In genomic region chr15:57391537-57391936, GRCh38 we compare ENCODE assay signal across 28 cellular contexts. TPM values are rescaled to one million over a fixed set of nuclear protein-coding genes. Genes with fewer than 3 reads are reported as not detected.
"Had no signal": no experiment of that assay in that cellular context is flagged by ENCODE, and none has a peak within 500 bp of the region (broad histone marks: within the 10 kb centered on the region; RNA-seq: fewer than 3 reads in every experiment).

No MANE protein-coding gene starts in this region.

- H3K36me3 ChIP-seq: brain microvascular endothelial cell, WERI-Rb-1 had no signal

- H3K27ac ChIP-seq: brain microvascular endothelial cell, cardiac muscle cell, KMS-11, SK-N-MC, WERI-Rb-1 had no signal

- H3K9ac ChIP-seq: KMS-11 had no signal

- H3K4me3 ChIP-seq: cardiac muscle cell, SK-N-MC had no signal

- ATAC-seq: activated CD4-positive, CD25-positive, alpha-beta regulatory T cell treated with anti-CD3 and anti-CD28 coated beads, Interleukin-2, amount 50 U/mL, for 24 hours; activated CD8-positive, alpha-beta T cell treated with anti-CD3 and anti-CD28 coated beads for 36 hours; activated T-cell treated with anti-CD3 and anti-CD28 coated beads, Interleukin-2, amount 50 U/mL, for 72 hours; Panc1; Right ventricle myocardium inferior had no signal

- H3K27me3 ChIP-seq: brain microvascular endothelial cell, cardiac muscle cell had no signal

- DNase-seq: activated CD4-positive, alpha-beta T cell treated with anti-CD3 and anti-CD28 coated beads for 4 hours; activated CD8-positive, alpha-beta memory T cell treated with anti-CD3 and anti-CD28 coated beads, Interleukin-2, amount 50 U/mL, for 4 hours; activated CD8-positive, alpha-beta T cell treated with anti-CD3 and anti-CD28 coated beads for 36 hours; activated gamma-delta T cell treated with Interleukin-2 at 50 U/mL for 16 hours; activated naive CD4-positive, alpha-beta T cell treated with anti-CD3 and anti-CD28 coated beads, Interleukin-2, amount 10 ng/mL, durations not matched to agents 7 days and 5 days; activated naive CD8-positive, alpha-beta T cell treated with anti-CD3 and anti-CD28 coated beads for 36 hours; activated T-cell treated with anti-CD3 and anti-CD28 coated beads, Interleukin-2, amount 50 U/mL, for 72 hours; brain microvascular endothelial cell; NCI-H1105; NCI-H1436; NCI-H1694 treated with DMSO at 0.1 percent for 48 hours; NCI-H2029 treated with DMSO at 0.1 percent for 48 hours; NCI-H345; NCI-H510A treated with DMSO at 0.1 percent for 48 hours; NCI-H69; NK-92 treated with Interleukin-12 subunit alpha and Interleukin-12 subunit beta, amount 100 ng/mL, for 24 hours; OCI-M1; RPMI8226; T-helper 1 cell; WERI-Rb-1 had no signal

RNA-seq across cellular contexts. Expression of gene CGNL1, which starts 15.2 kb away (rescaled TPM):
- total RNA-seq: activated CD8-positive, alpha-beta T cell treated with anti-CD3 and anti-CD28 coated beads for 36 hours; activated naive CD8-positive, alpha-beta T cell treated with anti-CD3 and anti-CD28 coated beads for 36 hours; activated T-cell treated with anti-CD3 and anti-CD28 coated beads, Interleukin-2, amount 50 U/mL, for 72 hours; activated T-helper 2 cell treated with anti-CD3 and anti-CD28 coated beads, Interferon-gamma antibody, Interleukin-2, Interleukin-4, amounts not matched to agents 10 μg/mL and 5 μg/mL and 100 μg/mL, durations not matched to agents 14 hours and 24 hours and 36 hours; T-helper 2 cell treated with Interferon-gamma antibody and Interleukin-4, amounts not matched to agents 100 ng/mL and 5 ng/mL, for 36 hours had no signal
